ENCODE assay signal across 18 cellular contexts in genomic region chr14:78767436-78767835, GRCh38.
A peak's percentile ranks its signal among the peaks of the same experiment; 100 is the strongest.
DNase-seq lines count a peak whose midpoint lies in the region; TF ChIP-seq lines count a peak whose summit lies in the region.
"Had no signal": no experiment of that assay in that cellular context is flagged by ENCODE, and none has a peak within 500 bp of the region (broad histone marks: within the 10 kb centered on the region; RNA-seq: fewer than 3 reads in every experiment).

No MANE protein-coding gene starts in this region.

- H3K27me3 ChIP-seq in mammary epithelial cell (ENCODE audit: insufficient read depth, low read length) = no peaks in the 10 kb centered on the region
- no peaks in the 10 kb centered on the region for H3K27me3 ChIP-seq in transverse colon
- H3K27me3 ChIP-seq: SJSA1 had no signal

- no peaks in the 10 kb centered on the region for H3K9me3 Mint-ChIP-seq in MCF 10A (ENCODE audit: unreplicated experiment)
- H3K9me3 Mint-ChIP-seq in activated CD4-positive, alpha-beta memory T cell treated with anti-CD3 and anti-CD28 coated beads for 36 hours = no peaks in the 10 kb centered on the region

- WGBS in mammary epithelial cell (ENCODE audit: low coverage, missing lambda C conversion rate) = 74% methylated on average over 5 of the region's 5 CpGs
- WGBS in transverse colon (ENCODE audit: low coverage in 1 of 2), 2 donors = 72 to 74% methylated on average over 4 to 5 of the region's 5 CpGs

- CTCF ChIA-PET in MCF 10A (lab: Yijun Ruan, JAX) = interaction anchor here (1.0 kb wide), 1 partner anchor 10 kb away, joined by 3 read pairs; no protein-coding TSS in a partner anchor
- CTCF ChIA-PET in mammary epithelial cell (lab: Charles Lee; ENCODE audit: low non-redundant PET) = no interaction called here
- CTCF ChIA-PET in activated CD4-positive, alpha-beta memory T cell treated with anti-CD3 and anti-CD28 coated beads for 36 hours (lab: Charles Lee) = no interaction called here

- H3K4me1 Mint-ChIP-seq in MCF 10A (ENCODE audit: insufficient read depth, unreplicated experiment) = peaks cover 15% of the 10 kb centered on the region
- no peaks in the 10 kb centered on the region for H3K4me1 Mint-ChIP-seq in activated CD4-positive, alpha-beta memory T cell treated with anti-CD3 and anti-CD28 coated beads for 36 hours (ENCODE audit: low read depth)

- TF ChIP-seq CTCF in MCF 10A (IDR thresholded peaks at IDR 0.05; ENCODE audit: unreplicated experiment) (no peak), mammary epithelial cell (conservative IDR thresholded peaks at IDR 0.05 in 1 of 2, IDR thresholded peaks at IDR 0.05 in 1 of 2; ENCODE audit: extremely low read depth in 1 of 2, insufficient read depth in 1 of 2, low read depth in 1 of 2, low read length in 2 of 2) (no peak), VCaP (conservative IDR thresholded peaks at IDR 0.05) (no peak), transverse colon (IDR thresholded peaks at IDR 0.05) (no peak)

- H3K27ac Mint-ChIP-seq in MCF 10A (ENCODE audit: low read depth, unreplicated experiment) = no peak overlapping the region
- H3K27ac Mint-ChIP-seq in activated CD4-positive, alpha-beta memory T cell treated with anti-CD3 and anti-CD28 coated beads for 36 hours = no peak overlapping the region

- TF ChIP-seq POLR2A in transverse colon (IDR thresholded peaks at IDR 0.05) = no peak

- H3K36me3 ChIP-seq in mammary epithelial cell (ENCODE audit: insufficient read depth, low read length) (no peaks in the 10 kb centered on the region), transverse colon (no peaks in the 10 kb centered on the region)
- H3K36me3 ChIP-seq: SJSA1 had no signal

- H3K27ac ChIP-seq in mammary epithelial cell (ENCODE audit: insufficient read depth, low read depth, low read length) = no peak overlapping the region
- H3K27ac ChIP-seq in VCaP = peak overlapping the region; percentile 49
- no peak overlapping the region for H3K27ac ChIP-seq in transverse colon
- H3K27ac ChIP-seq: C4-2B, SJSA1 had no signal

- H3K36me3 Mint-ChIP-seq in MCF 10A (ENCODE audit: insufficient read depth, unreplicated experiment) = no peaks in the 10 kb centered on the region
- H3K36me3 Mint-ChIP-seq in activated CD4-positive, alpha-beta memory T cell treated with anti-CD3 and anti-CD28 coated beads for 36 hours = no peaks in the 10 kb centered on the region

- H3K4me2 ChIP-seq in mammary epithelial cell (ENCODE audit: insufficient read depth, low read depth, low read length) = no peak overlapping the region

- H4K20me1 ChIP-seq in mammary epithelial cell (ENCODE audit: insufficient read depth, low read length) = no peaks in the 10 kb centered on the region

- POLR2A ChIA-PET in MCF 10A (lab: Yijun Ruan, JAX) = no interaction called here
- POLR2A ChIA-PET in activated CD4-positive, alpha-beta memory T cell treated with anti-CD3 and anti-CD28 coated beads for 36 hours (lab: Charles Lee) = no interaction called here

- intact Hi-C loops in MCF 10A (cut with micrococcal nuclease) = no loop called here
- intact Hi-C loops in mammary epithelial cell (cut with micrococcal nuclease) = no loop called here
- intact Hi-C loops in activated CD4-positive, alpha-beta memory T cell treated with anti-CD3 and anti-CD28 coated beads for 36 hours (cut with micrococcal nuclease) = no loop called here
- intact Hi-C loops in transverse colon (cut with DNase I; ENCODE audit: low total_unique reads) = no loop called here

- H3K4me1 ChIP-seq in mammary epithelial cell (ENCODE audit: insufficient read depth, low read length) (no peaks in the 10 kb centered on the region), transverse colon (no peaks in the 10 kb centered on the region)

- DNase-seq in MCF 10A (ENCODE audit: unreplicated experiment) (peak; percentile 34), mammary epithelial cell (no peak), fibroblast of peridontal ligament (ENCODE audit: extremely low read depth) (peak; percentile 50), HuH-7 (ENCODE audit: low spot score) (no peak), cerebellar cortex (ENCODE audit: low spot score) (no peak), transverse colon (no peak)
- DNase-seq in activated CD4-positive, alpha-beta memory T cell treated with anti-CD3 and anti-CD28 coated beads for 36 hours = no peak
- DNase-seq: AML-193, GOT3, Karpas-422, NCI-H1092 treated with DMSO at 0.1 percent for 48 hours, NCI-H1436 treated with DMSO at 0.1 percent for 48 hours, NCI-H226, NCI-H510A treated with DMSO at 0.1 percent for 48 hours, NCI-H748 treated with DMSO at 0.1 percent for 48 hours had no signal

- H3K27me3 Mint-ChIP-seq in MCF 10A (ENCODE audit: insufficient read depth, unreplicated experiment) = no peaks in the 10 kb centered on the region
- no peaks in the 10 kb centered on the region for H3K27me3 Mint-ChIP-seq in activated CD4-positive, alpha-beta memory T cell treated with anti-CD3 and anti-CD28 coated beads for 36 hours

- H2AFZ ChIP-seq in mammary epithelial cell (ENCODE audit: low read depth, low read length) = no peak overlapping the region

- in situ Hi-C loops in mammary epithelial cell (cut with MboI; ENCODE audit: low sequenced_read_pairs in 2 of 2) = no loop called here
- in situ Hi-C loops in transverse colon (cut with MboI; ENCODE audit: low pct_ligation_motif_present in 1 of 4, low pct_unique_long_range_greater_than_20kb in 1 of 4, low sequenced_read_pairs in 3 of 4) = no loop called here

- dilution Hi-C loops in mammary epithelial cell (cut with HindIII; ENCODE audit: low sequenced_read_pairs) = no loop called here

- H3K4me3 Mint-ChIP-seq in MCF 10A (ENCODE audit: unreplicated experiment) = no peak overlapping the region
- no peak overlapping the region for H3K4me3 Mint-ChIP-seq in activated CD4-positive, alpha-beta memory T cell treated with anti-CD3 and anti-CD28 coated beads for 36 hours

- TF ChIP-seq EP300 in transverse colon (IDR thresholded peaks at IDR 0.05; ENCODE audit: low read depth) = no peak

- H3K9me3 ChIP-seq in mammary epithelial cell (replicated peaks; ENCODE audit: insufficient read depth, low read length) (no peaks in the 10 kb centered on the region), transverse colon (no peaks in the 10 kb centered on the region)
- H3K9me3 ChIP-seq: SJSA1 had no signal

- BruUV-seq in MCF 10A (replicated peaks; lab: Mats Ljungman, UMichigan) (no TSS peak), mammary epithelial cell (replicated peaks; lab: Mats Ljungman, UMichigan) (no TSS peak)

- H3K4me3 ChIP-seq in mammary epithelial cell (replicated peaks in 1 of 3; ENCODE audit: insufficient read depth in 1 of 3, low read depth in 2 of 3, low read length in 3 of 3) (no peak overlapping the region), transverse colon (no peak overlapping the region)
- H3K4me3 ChIP-seq: SJSA1 had no signal

- no peak overlapping the region for H3K9ac ChIP-seq in mammary epithelial cell (ENCODE audit: insufficient read depth, low read length)

- H3K79me2 ChIP-seq in mammary epithelial cell (ENCODE audit: insufficient read depth, low read length) = no peaks in the 10 kb centered on the region

Comparison
In these comparisons a context has a peak if more than half of its experiments do, and no peak if none do; other contexts are left out.
1. DNase-seq: peak in MCF 10A (single experiment) and fibroblast of peridontal ligament (single experiment); none in mammary epithelial cell (single experiment), HuH-7 (single experiment), cerebellar cortex (single experiment), activated CD4-positive, alpha-beta memory T cell treated with anti-CD3 and anti-CD28 coated beads for 36 hours (single experiment) and transverse colon (single experiment).